Comparison of ENCODE assay signal across 8 cellular contexts in genomic region chr7:19117081-19117869, GRCh38. TPM values are rescaled to one million over a fixed set of nuclear protein-coding genes. Genes with fewer than 3 reads are reported as not detected.
A peak's percentile ranks its signal among the peaks of the same experiment; 100 is the strongest.
DNase-seq lines count a peak whose midpoint lies in the region; ATAC-seq, FAIRE-seq and TF ChIP-seq lines count a peak whose summit lies in the region.

TWIST1 (minus strand) TSS chr7:19117636; CDS start chr7:19117321, 315 bp downstream.

- no peak for TF ChIP-seq CTCF in nephron progenitor cell (IDR thresholded peaks at IDR 0.05)

- H3K36me3 Mint-ChIP-seq in nephron progenitor cell (ENCODE audit: low read depth), result peaks cover 10% of the 10 kb centered on the region
- H3K36me3 Mint-ChIP-seq in activated CD4-positive, alpha-beta T cell treated with anti-CD3 and anti-CD28 coated beads, Interleukin-2, amount 10 ng/mL, durations not matched to agents 7 days and 5 days (ENCODE audit: low read depth), result no peaks in the 10 kb centered on the region

- H3K9me3 ChIP-seq in SJCRH30 (replicated peaks) (0 out of 2 replicates have a peak, but pooled peaks cover 8% of the 10 kb centered on the region), esophagus (ENCODE audit: control insufficient read depth in 2 of 2, insufficient read depth in 1 of 2, low read depth in 1 of 2, low read length in 1 of 2) (peaks cover 0 to 6% of the 10 kb centered on the region in 2 donors)

- H3K27ac ChIP-seq in SJCRH30, result peak within 1 kb of the TSS; percentile 41; the same call in 1 of the 2 replicates
- peak within 1 kb of the TSS; percentile 63 to 71 for H3K27ac ChIP-seq in esophagus (ENCODE audit: low read depth in 2 of 2, low read length in 1 of 2)

- H3K27me3 ChIP-seq in SJCRH30, result no peaks in the 10 kb centered on the region
- H3K27me3 ChIP-seq in esophagus (ENCODE audit: control insufficient read depth in 1 of 2, insufficient read depth in 2 of 2, low read length in 2 of 2), result peaks cover 0 to 18% of the 10 kb centered on the region in 2 donors

- WGBS in esophagus, 2 donors, result 0 to 2% methylated on average over 55 to 92 of the region's 92 CpGs

- peak within 1 kb of the TSS; percentile 90 for H3K4me3 Mint-ChIP-seq in nephron progenitor cell
- no peak within 1 kb of the TSS for H3K4me3 Mint-ChIP-seq in activated CD4-positive, alpha-beta T cell treated with anti-CD3 and anti-CD28 coated beads, Interleukin-2, amount 10 ng/mL, durations not matched to agents 7 days and 5 days

- no peaks in the 10 kb centered on the region for H3K9me3 Mint-ChIP-seq in nephron progenitor cell
- H3K9me3 Mint-ChIP-seq in activated CD4-positive, alpha-beta T cell treated with anti-CD3 and anti-CD28 coated beads, Interleukin-2, amount 10 ng/mL, durations not matched to agents 7 days and 5 days, result no peaks in the 10 kb centered on the region

- peak; percentile 90 for TF ChIP-seq POLR2A in H54 (IDR thresholded peaks at IDR 0.05; ENCODE audit: low read depth, low read length)

- CTCF ChIA-PET in activated CD4-positive, alpha-beta T cell treated with anti-CD3 and anti-CD28 coated beads, Interleukin-2, amount 10 ng/mL, durations not matched to agents 7 days and 5 days (lab: Charles Lee), result no interaction called here

- no peaks in the 10 kb centered on the region for H3K4me1 ChIP-seq in SJCRH30
- H3K4me1 ChIP-seq in esophagus (ENCODE audit: control insufficient read depth in 2 of 2, insufficient read depth in 2 of 2, low read length in 1 of 2), result peaks cover 0 to 9% of the 10 kb centered on the region in 2 donors

- H3K4me1 Mint-ChIP-seq in nephron progenitor cell, result peaks cover 67% of the 10 kb centered on the region
- peaks cover 2% of the 10 kb centered on the region for H3K4me1 Mint-ChIP-seq in activated CD4-positive, alpha-beta T cell treated with anti-CD3 and anti-CD28 coated beads, Interleukin-2, amount 10 ng/mL, durations not matched to agents 7 days and 5 days

- DNase-seq in COR-L47 (lab: John Stamatoyannopoulos, UW) (peak; percentile 41), H54 (ENCODE audit: insufficient read length, low spot score) (peak; percentile 93), SJCRH30 (peak; percentile 25 to 41), nephron progenitor cell (peak; percentile 70), GF-D8 (lab: John Stamatoyannopoulos, UW) (no peak)
- DNase-seq in activated CD4-positive, alpha-beta T cell treated with anti-CD3 and anti-CD28 coated beads, Interleukin-2, amount 10 ng/mL, durations not matched to agents 7 days and 5 days, result no peak

- ATAC-seq in GM19324 (IDR thresholded peaks at IDR 0.05; ENCODE audit: low FRiP score, unreplicated experiment), result no peak

- H3K4me3 ChIP-seq in SJCRH30 (peak within 1 kb of the TSS; percentile 81), esophagus (ENCODE audit: low read depth in 1 of 2, low read length in 2 of 2) (peak within 1 kb of the TSS; percentile 65 to 67)

- H3K27me3 Mint-ChIP-seq in nephron progenitor cell (ENCODE audit: low read depth, poor library complexity), result peaks cover 83% of the 10 kb centered on the region
- H3K27me3 Mint-ChIP-seq in activated CD4-positive, alpha-beta T cell treated with anti-CD3 and anti-CD28 coated beads, Interleukin-2, amount 10 ng/mL, durations not matched to agents 7 days and 5 days, result peaks cover 67% of the 10 kb centered on the region

- H3K36me3 ChIP-seq in SJCRH30 (no peaks in the 10 kb centered on the region), esophagus (ENCODE audit: control insufficient read depth in 2 of 2, insufficient read depth in 2 of 2, low read length in 1 of 2) (no peaks in the 10 kb centered on the region)

- POLR2A ChIA-PET in activated CD4-positive, alpha-beta T cell treated with anti-CD3 and anti-CD28 coated beads, Interleukin-2, amount 10 ng/mL, durations not matched to agents 7 days and 5 days (lab: Charles Lee), result no interaction called here

- H3K27ac Mint-ChIP-seq in nephron progenitor cell, result peak within 1 kb of the TSS; percentile 29
- H3K27ac Mint-ChIP-seq in activated CD4-positive, alpha-beta T cell treated with anti-CD3 and anti-CD28 coated beads, Interleukin-2, amount 10 ng/mL, durations not matched to agents 7 days and 5 days, result no peak within 1 kb of the TSS

- FAIRE-seq in H54 (lab: Jason Lieb, UNC), result peak; percentile 15

RNA-seq across cellular contexts. Expression of gene TWIST1, which starts in this region (rescaled TPM):
- 2.2 and 5.2 TPM in 2 replicates for total RNA-seq in SJCRH30 (2014; rRNA removed; shearing (Covaris generic))
- polyA plus RNA-seq in esophagus, result 1 to 10 TPM; 2.6 to 5.6 TPM
- total RNA-seq in activated CD4-positive, alpha-beta T cell treated with anti-CD3 and anti-CD28 coated beads, Interleukin-2, amount 10 ng/mL, durations not matched to agents 7 days and 5 days, result under 1 TPM; 0.12 to 0.25 TPM

Comparison
In these comparisons a context has a peak if more than half of its experiments do, and no peak if none do; other contexts are left out.
1. DNase-seq: peak in COR-L47 (single experiment), H54 (single experiment), SJCRH30 (2 of 2) and nephron progenitor cell (single experiment); none in activated CD4-positive, alpha-beta T cell treated with anti-CD3 and anti-CD28 coated beads, Interleukin-2, amount 10 ng/mL, durations not matched to agents 7 days and 5 days (single experiment) and GF-D8 (single experiment).